Comparison of ENCODE assay signal across 16 cellular contexts in the genomic region with DNA sequence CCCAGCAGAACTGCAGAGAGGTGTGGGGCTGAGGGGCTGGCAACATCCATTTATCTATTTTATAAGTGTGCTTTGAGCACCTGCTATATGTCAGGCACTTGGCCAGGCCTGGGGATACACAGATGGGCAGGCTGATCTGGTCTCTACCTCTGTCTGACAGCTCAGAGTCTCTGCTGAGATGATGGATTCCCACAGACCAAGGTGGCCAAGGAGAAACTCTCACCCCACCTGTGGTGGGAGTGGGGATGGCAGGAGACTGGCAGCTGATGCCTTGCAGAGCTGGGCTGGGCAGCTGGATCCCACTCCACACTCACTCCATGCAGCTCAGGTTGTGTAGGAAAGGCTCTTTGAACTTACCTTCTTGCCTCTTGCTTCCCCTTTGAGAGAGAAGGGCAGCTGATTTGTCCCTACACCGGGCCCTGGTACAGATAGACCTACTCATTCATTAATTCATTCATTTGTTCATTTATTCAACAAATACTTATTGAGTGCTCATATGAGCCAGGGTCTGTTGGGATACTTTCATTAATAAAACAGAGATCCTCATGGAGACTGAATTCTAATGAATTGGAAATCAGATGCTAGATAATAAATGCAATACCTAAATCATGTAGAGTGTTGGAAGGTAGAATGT. TPM values are rescaled to one million over a fixed set of nuclear protein-coding genes. Genes with fewer than 3 reads are reported as not detected.
DNase-seq lines count a peak whose midpoint lies in the region; ATAC-seq, FAIRE-seq and TF ChIP-seq lines count a peak whose summit lies in the region.
"Had no signal": no experiment of that assay in that cellular context is flagged by ENCODE, and none has a peak within 500 bp of the region (broad histone marks: within the 10 kb centered on the region; RNA-seq: fewer than 3 reads in every experiment).

No MANE protein-coding gene starts in this region.

- FAIRE-seq in K562 (lab: Jason Lieb, UNC), result no peak
- FAIRE-seq: GM12891, H54 had no signal

- H3K27ac Mint-ChIP-seq in neural progenitor cell, result no peak overlapping the region

- CTCF ChIA-PET in K562 (lab: Yijun Ruan, JAX; ENCODE audit: low intra/inter-chr PET ratio), result no interaction called here

- H3F3A ChIP-seq in neural progenitor cell (ENCODE audit: low read depth), result peaks cover 7% of the 10 kb centered on the region

- peaks cover 25 to 66% of the 10 kb centered on the region in 2 experiments for H3K27me3 ChIP-seq in K562 (ENCODE audit: control insufficient read depth in 2 of 2, insufficient read depth in 2 of 2, low read length in 2 of 2)
- H3K27me3 ChIP-seq in neural progenitor cell, result no peaks in the 10 kb centered on the region
- H3K27me3 ChIP-seq: suprapubic skin had no signal

- in situ Hi-C loops in K562 (cut with MboI), result no loop called here

- H3K4me1 Mint-ChIP-seq in neural progenitor cell, result peaks cover 9% of the 10 kb centered on the region

- peak; percentile 46; the same call in 2 of the 3 replicates for ATAC-seq in K562
- ATAC-seq in GM19023 (IDR thresholded peaks at IDR 0.05; ENCODE audit: unreplicated experiment), result no peak
- ATAC-seq in GM18519 (IDR thresholded peaks at IDR 0.05; ENCODE audit: low FRiP score, unreplicated experiment), result no peak
- ATAC-seq: left lobe of liver had no signal

- H3K36me3 ChIP-seq in K562 (ENCODE audit: control insufficient read depth, insufficient read depth, low read length), result no peaks in the 10 kb centered on the region
- H3K36me3 ChIP-seq in neural progenitor cell, result no peaks in the 10 kb centered on the region
- H3K36me3 ChIP-seq: suprapubic skin had no signal

- no TSS peak for BruUV-seq in K562 (replicated peaks; lab: Mats Ljungman, UMichigan)

- no peaks in the 10 kb centered on the region for H3K9me1 ChIP-seq in K562 (ENCODE audit: control insufficient read depth, insufficient read depth, low read length)

- no peaks in the 10 kb centered on the region for H3K36me3 Mint-ChIP-seq in neural progenitor cell

- H3K4me1 ChIP-seq in K562 (replicated peaks in 1 of 2; ENCODE audit: control insufficient read depth in 2 of 2, insufficient read depth in 2 of 2, low read length in 2 of 2) (no peaks in the 10 kb centered on the region), neural progenitor cell (peaks cover 16% of the 10 kb centered on the region)
- H3K4me1 ChIP-seq: suprapubic skin had no signal

- H3K27ac ChIP-seq in K562 (ENCODE audit: extremely low read depth, low read depth, low read length) (no peak overlapping the region), neural progenitor cell (no peak overlapping the region)
- H3K27ac ChIP-seq: suprapubic skin had no signal

- no peaks in the 10 kb centered on the region for H3K9me3 Mint-ChIP-seq in neural progenitor cell

- TF ChIP-seq POLR2A in K562 (conservative IDR thresholded peaks at IDR 0.05), result no peak

- POLR2A ChIA-PET in K562 (lab: Yijun Ruan, JAX), result no interaction called here

- peak; percentile 8 for TF ChIP-seq CTCF in GM12865 (IDR thresholded peaks at IDR 0.05; ENCODE audit: insufficient read depth, low read depth, low read length, missing control alignments)
- 0 out of 6 replicates have a peak, but pooled peaks of 1 of the 3 experiments have one; percentile 21 for TF ChIP-seq CTCF in K562 (IDR thresholded peaks at IDR 0.05 in 2 of 3, conservative IDR thresholded peaks at IDR 0.05 in 1 of 3; ENCODE audit: insufficient read depth in 2 of 3, low read depth in 1 of 3, low read length in 3 of 3)
- peak; percentile 17 for TF ChIP-seq CTCF in neural progenitor cell (IDR thresholded peaks at IDR 0.05)

- H3K9me3 ChIP-seq in K562 (replicated peaks; ENCODE audit: control insufficient read depth, insufficient read depth, low read depth, low read length), result no peaks in the 10 kb centered on the region
- no peaks in the 10 kb centered on the region for H3K9me3 ChIP-seq in neural progenitor cell (ENCODE audit: low read depth)
- H3K9me3 ChIP-seq: suprapubic skin had no signal

- intact Hi-C loops in K562 (cut with micrococcal nuclease), result no loop called here

- no peak for TF ChIP-seq EP300 in K562 (IDR thresholded peaks at IDR 0.05; ENCODE audit: low read length)

- H4K20me1 ChIP-seq in K562 (replicated peaks; ENCODE audit: control insufficient read depth, insufficient read depth, low read length) (0 out of 2 replicates have a peak, but pooled peaks cover 3% of the 10 kb centered on the region), neural progenitor cell (ENCODE audit: low read depth) (no peaks in the 10 kb centered on the region)

- no peak overlapping the region for H3K4me3 Mint-ChIP-seq in neural progenitor cell

- H3K4me3 ChIP-seq in GM12865 (ENCODE audit: low read depth, low read length) (no peak overlapping the region), K562 (no peak overlapping the region), neural progenitor cell (no peak overlapping the region)
- H3K4me3 ChIP-seq: suprapubic skin had no signal

- H3K27me3 Mint-ChIP-seq in neural progenitor cell (ENCODE audit: insufficient read depth, low read depth), result peaks cover 5% of the 10 kb centered on the region

- 0% methylated on average over 1 of the region's 1 CpG for WGBS in K562 (ENCODE audit: insufficient coverage, low coverage, missing lambda C conversion rate)

- DNase-seq in GM12865 (ENCODE audit: low read depth) (no peak), NCI-H1092 (lab: John Stamatoyannopoulos, UW) (peak; percentile 13), K562 (ENCODE audit: extremely low read depth in 1 of 4, low spot score in 3 of 4) (no peak), neural progenitor cell (ENCODE audit: low spot score) (no peak)
- DNase-seq in NK-92 treated with Interleukin-12 subunit alpha and Interleukin-12 subunit beta, amount 100 ng/mL, for 24 hours (lab: John Stamatoyannopoulos, UW), result no peak
- DNase-seq: NCI-H1105, NCI-H774 had no signal

- H3K79me2 ChIP-seq in K562 (ENCODE audit: control insufficient read depth, insufficient read depth, low read length) (no peaks in the 10 kb centered on the region), neural progenitor cell (ENCODE audit: low read depth) (no peaks in the 10 kb centered on the region)

- no peak overlapping the region for H2AFZ ChIP-seq in K562 (ENCODE audit: low read depth, low read length)
- H2AFZ ChIP-seq in neural progenitor cell (replicated peaks), result no peak overlapping the region

- TF ChIP-seq RAD21 in K562 (CRISPR knock-in tag; conservative IDR thresholded peaks at IDR 0.05 in 1 of 2, IDR thresholded peaks at IDR 0.05 in 1 of 2), result no peak

- H3K9ac ChIP-seq in K562 (ENCODE audit: insufficient read depth in 1 of 2, low read depth in 2 of 2, low read length in 2 of 2) (no peak overlapping the region), neural progenitor cell (no peak overlapping the region)

- H3K4me2 ChIP-seq in K562 (ENCODE audit: insufficient read depth, low read length) (no peak overlapping the region), neural progenitor cell (no peak overlapping the region)

RNA-seq across cellular contexts. Expression of gene ADORA1, which starts 9.0 kb away (rescaled TPM):
- not detected in 2 replicates for total RNA-seq in K562 (2011; cell fraction: chromatin; rRNA removed; ENCODE audit: low replicate concordance)
- not detected in 2 replicates for total RNA-seq in K562 (2011; cell fraction: nucleolus; rRNA removed)
- not detected in 2 replicates for total RNA-seq in K562 (2011; cell fraction: nucleoplasm; rRNA removed)
- total RNA-seq in K562 (2014; rRNA removed) (not detected in 2 replicates), K562 (2014; rRNA removed; fragmentation: Illumina TruSeq; extraction: Trizol) (not detected in 2 replicates), K562 (2015; rRNA removed; fragmentation: Illumina TruSeq; extraction: Trizol) (not detected in 2 replicates), K562 (2021) (not detected in 2 replicates), neural progenitor cell (ENCODE audit: low replicate concordance) (1.1 and 3.2 TPM in 2 replicates)
- polyA plus RNA-seq in K562 (2011; rRNA removed) (not detected in 2 replicates), K562 (2014; fragmentation: Illumina TruSeq; extraction: Trizol) (not detected in 2 replicates), K562 (2014; fragmentation: Nextera tagmentation; extraction: Ambion mirVana) (not detected), K562 (2014; rRNA removed) (not detected in 2 replicates)
- not detected in 2 replicates for polyA plus RNA-seq in K562 (2011; cell fraction: cytosol; rRNA removed)
- polyA plus RNA-seq in K562 (2011; cell fraction: nucleus; rRNA removed), result not detected in 2 replicates
- 0.12 TPM in 1 of 2 replicates, not detected in the other for polyA plus RNA-seq in K562 (2012)
- polyA minus RNA-seq in K562 (2011; rRNA and poly(A)+ RNA removed), result not detected in 2 replicates
- polyA minus RNA-seq in K562 (2011; cell fraction: cytosol; rRNA and poly(A)+ RNA removed), result not detected in 2 replicates
- polyA minus RNA-seq in K562 (2011; cell fraction: nucleus; rRNA and poly(A)+ RNA removed), result not detected in 2 replicates

RNA-seq across cellular contexts. Expression of gene MYBPH, which starts 39.1 kb away (rescaled TPM):
- total RNA-seq in K562 (2011; cell fraction: chromatin; rRNA removed; ENCODE audit: low replicate concordance), result not detected in 2 replicates
- total RNA-seq in K562 (2011; cell fraction: nucleolus; rRNA removed), result not detected in 2 replicates
- not detected in 2 replicates for total RNA-seq in K562 (2011; cell fraction: nucleoplasm; rRNA removed)
- total RNA-seq in K562 (2014; rRNA removed), result not detected in 2 replicates
- not detected in 2 replicates for total RNA-seq in K562 (2014; rRNA removed; fragmentation: Illumina TruSeq; extraction: Trizol)
- total RNA-seq in K562 (2015; rRNA removed; fragmentation: Illumina TruSeq; extraction: Trizol), result not detected in 2 replicates
- total RNA-seq in K562 (2021), result not detected in 2 replicates
- polyA plus RNA-seq in K562 (2011; rRNA removed), result not detected in 2 replicates
- polyA plus RNA-seq in K562 (2011; cell fraction: cytosol; rRNA removed), result not detected in 2 replicates
- polyA plus RNA-seq in K562 (2011; cell fraction: nucleus; rRNA removed), result not detected in 2 replicates
- not detected in 2 replicates for polyA plus RNA-seq in K562 (2012)
- not detected in 2 replicates for polyA plus RNA-seq in K562 (2014; fragmentation: Illumina TruSeq; extraction: Trizol)
- not detected for polyA plus RNA-seq in K562 (2014; fragmentation: Nextera tagmentation; extraction: Ambion mirVana)
- polyA plus RNA-seq in K562 (2014; rRNA removed), result 0.13 TPM in 1 of 2 replicates, not detected in the other
- not detected in 2 replicates for polyA minus RNA-seq in K562 (2011; rRNA and poly(A)+ RNA removed)
- polyA minus RNA-seq in K562 (2011; cell fraction: cytosol; rRNA and poly(A)+ RNA removed), result not detected in 2 replicates
- not detected in 2 replicates for polyA minus RNA-seq in K562 (2011; cell fraction: nucleus; rRNA and poly(A)+ RNA removed)
- not detected in 2 replicates for total RNA-seq in neural progenitor cell (ENCODE audit: low replicate concordance)
- total RNA-seq: HT-29, left lobe of liver, SK-MEL-5 had no signal
- polyA plus RNA-seq: neural cell had no signal

RNA-seq across cellular contexts. Expression of gene CHI3L1, which starts 50.0 kb away (rescaled TPM):
- total RNA-seq in K562 (2011; cell fraction: chromatin; rRNA removed; ENCODE audit: low replicate concordance), result not detected in 2 replicates
- not detected in 2 replicates for total RNA-seq in K562 (2011; cell fraction: nucleolus; rRNA removed)
- not detected in 2 replicates for total RNA-seq in K562 (2011; cell fraction: nucleoplasm; rRNA removed)
- not detected in 2 replicates for total RNA-seq in K562 (2014; rRNA removed)
- not detected in 2 replicates for total RNA-seq in K562 (2014; rRNA removed; fragmentation: Illumina TruSeq; extraction: Trizol)
- total RNA-seq in K562 (2015; rRNA removed; fragmentation: Illumina TruSeq; extraction: Trizol), result not detected in 2 replicates
- total RNA-seq in K562 (2021), result not detected in 2 replicates
- not detected in 2 replicates for polyA plus RNA-seq in K562 (2011; rRNA removed)
- polyA plus RNA-seq in K562 (2011; cell fraction: cytosol; rRNA removed), result not detected in 2 replicates
- not detected in 2 replicates for polyA plus RNA-seq in K562 (2011; cell fraction: nucleus; rRNA removed)
- polyA plus RNA-seq in K562 (2012), result 0.22 TPM in 1 of 2 replicates, not detected in the other
- polyA plus RNA-seq in K562 (2014; fragmentation: Illumina TruSeq; extraction: Trizol), result not detected in 2 replicates
- polyA plus RNA-seq in K562 (2014; fragmentation: Nextera tagmentation; extraction: Ambion mirVana), result not detected
- not detected in 2 replicates for polyA plus RNA-seq in K562 (2014; rRNA removed)
- polyA minus RNA-seq in K562 (2011; rRNA and poly(A)+ RNA removed), result not detected in 2 replicates
- not detected in 2 replicates for polyA minus RNA-seq in K562 (2011; cell fraction: cytosol; rRNA and poly(A)+ RNA removed)
- polyA minus RNA-seq in K562 (2011; cell fraction: nucleus; rRNA and poly(A)+ RNA removed), result not detected in 2 replicates
- total RNA-seq in neural progenitor cell (ENCODE audit: low replicate concordance), result 0.95 and 1.7 TPM in 2 replicates
- total RNA-seq: HT-29 had no signal
- polyA plus RNA-seq: neural cell had no signal

RNA-seq across cellular contexts. Expression of gene MYOG, which starts 50.7 kb away (rescaled TPM):
- not detected in 2 replicates for total RNA-seq in K562 (2011; cell fraction: chromatin; rRNA removed; ENCODE audit: low replicate concordance)
- not detected in 2 replicates for total RNA-seq in K562 (2011; cell fraction: nucleolus; rRNA removed)
- not detected in 2 replicates for total RNA-seq in K562 (2011; cell fraction: nucleoplasm; rRNA removed)
- total RNA-seq in K562 (2014; rRNA removed) (not detected in 2 replicates), K562 (2014; rRNA removed; fragmentation: Illumina TruSeq; extraction: Trizol) (not detected in 2 replicates), K562 (2015; rRNA removed; fragmentation: Illumina TruSeq; extraction: Trizol) (not detected in 2 replicates), K562 (2021) (not detected in 2 replicates), neural progenitor cell (ENCODE audit: low replicate concordance) (not detected in 2 replicates)
- polyA plus RNA-seq in K562 (2011; rRNA removed) (not detected in 2 replicates), K562 (2014; fragmentation: Illumina TruSeq; extraction: Trizol) (not detected in 2 replicates), K562 (2014; fragmentation: Nextera tagmentation; extraction: Ambion mirVana) (not detected), K562 (2014; rRNA removed) (not detected in 2 replicates)
- polyA plus RNA-seq in K562 (2011; cell fraction: cytosol; rRNA removed), result not detected in 2 replicates
- polyA plus RNA-seq in K562 (2011; cell fraction: nucleus; rRNA removed), result not detected in 2 replicates
- not detected in 2 replicates for polyA plus RNA-seq in K562 (2012)
- polyA minus RNA-seq in K562 (2011; rRNA and poly(A)+ RNA removed), result not detected in 2 replicates
- polyA minus RNA-seq in K562 (2011; cell fraction: cytosol; rRNA and poly(A)+ RNA removed), result not detected in 2 replicates
- polyA minus RNA-seq in K562 (2011; cell fraction: nucleus; rRNA and poly(A)+ RNA removed), result not detected in 2 replicates
- total RNA-seq: HT-29, left lobe of liver, SK-MEL-5, suprapubic skin had no signal
- polyA plus RNA-seq: neural cell had no signal
